8 cellular contexts compared by ENCODE assay signal in the genomic region with DNA sequence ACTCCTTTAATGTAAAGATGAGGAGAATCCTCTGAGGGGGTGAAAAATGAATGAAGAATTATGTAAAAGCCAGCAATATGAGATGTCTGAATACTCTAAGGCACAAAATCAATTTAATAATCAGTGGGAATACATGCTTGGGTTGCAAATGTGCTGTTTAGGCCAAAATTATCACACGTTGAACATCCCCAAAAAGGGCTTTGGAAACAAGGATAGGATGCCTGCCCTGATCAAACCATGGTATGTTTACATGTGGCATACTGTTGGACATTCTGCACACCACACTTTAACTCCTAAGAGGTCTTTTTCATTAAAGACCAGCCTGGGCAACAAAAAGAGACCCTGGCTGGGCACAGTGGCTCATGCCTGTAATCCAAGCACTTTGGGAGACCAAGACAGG. TPM values are rescaled to one million over a fixed set of nuclear protein-coding genes. Genes with fewer than 3 reads are reported as not detected.
"Had no signal": no experiment of that assay in that cellular context is flagged by ENCODE, and none has a peak within 500 bp of the region (broad histone marks: within the 10 kb centered on the region; RNA-seq: fewer than 3 reads in every experiment).

No MANE protein-coding gene starts in this region.

- H3K27ac Mint-ChIP-seq: GM23338, H9 had no signal

- H3K4me3 Mint-ChIP-seq: GM23338, H9 had no signal

- H3K4me3 ChIP-seq: GM23338, K562 had no signal

- ATAC-seq: GM23338, K562 had no signal

- H3K4me1 Mint-ChIP-seq: GM23338 had no signal

- DNase-seq: H9, HCEC 1CT, IMR-90, KG1 had no signal

- H3K9me3 Mint-ChIP-seq: GM23338, H9 had no signal

RNA-seq across cellular contexts. Expression of a gene that starts 26.3 kb away (rescaled TPM):
- total RNA-seq: H1, H9, HT1080, IMR-90 had no signal
- polyA plus RNA-seq: GM23338, IMR-90, K562 had no signal
